In the genomic region with DNA sequence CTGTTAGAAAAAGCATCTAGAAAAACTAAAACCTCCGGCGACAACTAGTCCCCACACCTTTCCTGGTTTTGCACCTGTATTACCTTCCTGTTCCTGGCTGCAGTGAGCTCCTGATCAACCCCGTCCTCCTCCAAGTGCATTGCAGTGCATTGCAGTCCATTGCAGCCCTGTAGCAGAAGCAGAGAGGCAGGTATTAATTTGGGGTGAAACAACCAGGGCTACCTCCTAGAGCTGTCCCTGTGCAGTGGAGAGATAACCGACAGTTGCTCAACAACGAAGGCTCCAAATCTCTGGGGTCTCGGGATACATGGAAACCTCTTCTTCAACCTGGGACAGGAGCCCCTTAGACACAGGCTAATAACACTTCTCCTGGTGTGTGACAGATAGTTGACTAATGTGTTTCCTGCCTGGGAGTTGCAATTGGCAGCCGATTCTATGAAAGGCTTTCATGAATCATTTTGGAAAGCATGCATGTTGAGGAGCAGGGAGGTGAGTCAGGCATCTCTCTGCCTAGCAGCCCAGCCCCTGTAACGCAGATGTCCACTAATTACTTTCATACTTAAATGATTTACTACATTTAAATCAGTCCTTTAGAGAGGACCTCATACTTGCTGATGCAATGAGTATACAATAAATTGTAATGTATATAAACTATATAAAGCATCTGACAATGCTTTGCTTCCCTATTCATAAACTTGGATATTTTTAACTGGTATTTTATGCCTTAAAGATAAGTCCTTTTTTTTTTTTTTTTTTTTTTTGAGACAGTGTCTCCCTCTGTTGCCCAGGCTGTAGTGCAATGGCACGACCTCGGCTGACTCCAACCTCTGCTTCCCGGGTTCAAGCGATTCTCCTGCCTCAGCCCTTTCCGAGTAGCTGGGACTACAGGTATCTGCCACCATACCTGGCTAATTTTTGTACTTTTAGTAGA, we compare ENCODE assay signal across 12 cellular contexts. TPM values are rescaled to one million over a fixed set of nuclear protein-coding genes. Genes with fewer than 3 reads are reported as not detected.
DNase-seq lines count a peak whose midpoint lies in the region; ATAC-seq, FAIRE-seq and TF ChIP-seq lines count a peak whose summit lies in the region.
"Had no signal": no experiment of that assay in that cellular context is flagged by ENCODE, and none has a peak within 500 bp of the region (broad histone marks: within the 10 kb centered on the region; RNA-seq: fewer than 3 reads in every experiment).

No MANE protein-coding gene starts in this region.

- DNase-seq in A172 (ENCODE audit: low spot score) (peak; percentile 94), H54 (ENCODE audit: insufficient read length, low spot score) (peak; percentile 91), SJSA1 (ENCODE audit: low read depth in 1 of 2, low spot score in 2 of 2) (peak; percentile 69 to 73), foreskin keratinocyte (peak; percentile 93 to 97), GM12892 (ENCODE audit: insufficient read length) (no peak)
- no peak for DNase-seq in activated CD8-positive, alpha-beta T cell treated with anti-CD3 and anti-CD28 coated beads, Interleukin-2, amount 10 ng/mL, durations not matched to agents 7 days and 5 days
- DNase-seq: activated effector memory CD4-positive, alpha-beta T cell treated with Interleukin-2 at 50 U/mL for 16 hours had no signal

- no peaks in the 10 kb centered on the region for H3K9me3 ChIP-seq in SJSA1 (replicated peaks)
- H3K9me3 ChIP-seq: thoracic aorta had no signal

- peaks cover 22% of the 10 kb centered on the region for H3K27me3 Mint-ChIP-seq in activated CD8-positive, alpha-beta T cell treated with anti-CD3 and anti-CD28 coated beads, Interleukin-2, amount 10 ng/mL, durations not matched to agents 7 days and 5 days (ENCODE audit: low read depth)

- no peak overlapping the region for H3K4me3 ChIP-seq in SJSA1
- H3K4me3 ChIP-seq: thoracic aorta had no signal

- no peaks in the 10 kb centered on the region for H3K36me3 Mint-ChIP-seq in activated CD8-positive, alpha-beta T cell treated with anti-CD3 and anti-CD28 coated beads, Interleukin-2, amount 10 ng/mL, durations not matched to agents 7 days and 5 days (ENCODE audit: low read depth)

- no peaks in the 10 kb centered on the region for H3K9me3 Mint-ChIP-seq in activated CD8-positive, alpha-beta T cell treated with anti-CD3 and anti-CD28 coated beads, Interleukin-2, amount 10 ng/mL, durations not matched to agents 7 days and 5 days (ENCODE audit: insufficient read depth)

- H3K27me3 ChIP-seq in SJSA1 (replicated peaks) (no peaks in the 10 kb centered on the region), foreskin keratinocyte (no peaks in the 10 kb centered on the region)

- POLR2A ChIA-PET in activated CD8-positive, alpha-beta T cell treated with anti-CD3 and anti-CD28 coated beads, Interleukin-2, amount 10 ng/mL, durations not matched to agents 7 days and 5 days (lab: Charles Lee), result interaction anchor here (0.6 kb wide), 1 partner anchor 468 kb away, joined by 3 read pairs; no protein-coding TSS in a partner anchor

- H3K4me3 Mint-ChIP-seq in activated CD8-positive, alpha-beta T cell treated with anti-CD3 and anti-CD28 coated beads, Interleukin-2, amount 10 ng/mL, durations not matched to agents 7 days and 5 days, result no peak overlapping the region

- CTCF ChIA-PET in activated CD8-positive, alpha-beta T cell treated with anti-CD3 and anti-CD28 coated beads, Interleukin-2, amount 10 ng/mL, durations not matched to agents 7 days and 5 days (lab: Charles Lee), result no interaction called here

- H3K36me3 ChIP-seq in SJSA1, result no peaks in the 10 kb centered on the region
- H3K36me3 ChIP-seq: thoracic aorta had no signal

- H3K4me1 Mint-ChIP-seq in activated CD8-positive, alpha-beta T cell treated with anti-CD3 and anti-CD28 coated beads, Interleukin-2, amount 10 ng/mL, durations not matched to agents 7 days and 5 days (ENCODE audit: low read depth), result no peaks in the 10 kb centered on the region

- peak; percentile 96 for ATAC-seq in foreskin keratinocyte
- ATAC-seq in GM19455 (IDR thresholded peaks at IDR 0.05; ENCODE audit: unreplicated experiment), result no peak
- no peak for ATAC-seq in activated CD8-positive, alpha-beta T cell treated with anti-CD3 and anti-CD28 coated beads, Interleukin-2, amount 10 ng/mL, durations not matched to agents 7 days and 5 days
- no peak for ATAC-seq in GM18907 (IDR thresholded peaks at IDR 0.05; ENCODE audit: unreplicated experiment)

- no peak for TF ChIP-seq CTCF in foreskin keratinocyte (conservative IDR thresholded peaks at IDR 0.05)

- H3K27ac ChIP-seq in SJSA1 (peak overlapping the region; percentile 35), foreskin keratinocyte (peak overlapping the region; percentile 71)
- H3K27ac ChIP-seq: HL-60, thoracic aorta had no signal

- peak; percentile 98 for FAIRE-seq in H54 (lab: Jason Lieb, UNC)
- no peak for FAIRE-seq in GM12892 (lab: Jason Lieb, UNC)
- FAIRE-seq: GM19239 had no signal

- H3K4me1 ChIP-seq in SJSA1 (replicated peaks), result peaks cover 22% of the 10 kb centered on the region
- H3K4me1 ChIP-seq in foreskin keratinocyte, result peaks cover 44% of the 10 kb centered on the region

- no peak overlapping the region for H3K27ac Mint-ChIP-seq in activated CD8-positive, alpha-beta T cell treated with anti-CD3 and anti-CD28 coated beads, Interleukin-2, amount 10 ng/mL, durations not matched to agents 7 days and 5 days

- TF ChIP-seq POLR2A in H54 (IDR thresholded peaks at IDR 0.05; ENCODE audit: low read depth, low read length), result no peak
- TF ChIP-seq POLR2A in GM12892 (IDR thresholded peaks at IDR 0.05; ENCODE audit: low read depth, low read length), result no peak

RNA-seq across cellular contexts. Expression of a gene that starts 59.0 kb away (rescaled TPM):
- 0.41 TPM in 1 of 2 replicates, not detected in the other for total RNA-seq in A172 (2014; rRNA removed; shearing (Covaris generic))
- total RNA-seq in SJSA1 (2014; rRNA removed; shearing (Covaris generic)), result not detected in 2 replicates
- 5.0 and 5.7 TPM in 2 replicates for total RNA-seq in foreskin keratinocyte
- polyA plus RNA-seq in foreskin keratinocyte, result 5.4 TPM in 2 replicates
- total RNA-seq in activated CD8-positive, alpha-beta T cell treated with anti-CD3 and anti-CD28 coated beads, Interleukin-2, amount 10 ng/mL, durations not matched to agents 7 days and 5 days, result not detected
- polyA plus RNA-seq in GM12892 (2012; ENCODE audit: missing spikeins), result not detected

Comparison
In these comparisons a context has a peak if more than half of its experiments do, and no peak if none do; other contexts are left out.
1. DNase-seq: peak in A172 (single experiment), H54 (single experiment), SJSA1 (2 of 2) and foreskin keratinocyte (2 of 2); none in activated CD8-positive, alpha-beta T cell treated with anti-CD3 and anti-CD28 coated beads, Interleukin-2, amount 10 ng/mL, durations not matched to agents 7 days and 5 days (single experiment) and GM12892 (single experiment).